In genomic region chr12:113820310-113820709, GRCh38 we compare ENCODE assay signal across 19 cellular contexts.
A peak's percentile ranks its signal among the peaks of the same experiment; 100 is the strongest.
DNase-seq lines count a peak whose midpoint lies in the region; ATAC-seq, FAIRE-seq and TF ChIP-seq lines count a peak whose summit lies in the region.
"Had no signal": no experiment of that assay in that cellular context is flagged by ENCODE, and none has a peak within 500 bp of the region (broad histone marks: within the 10 kb centered on the region; RNA-seq: fewer than 3 reads in every experiment).

No MANE protein-coding gene starts in this region.

- H3K27ac Mint-ChIP-seq in stimulated activated naive CD8-positive, alpha-beta T cell treated with anti-CD3 and anti-CD28 coated beads, Interleukin-15, amount 100 ng/mL, for 72 hours, result peak overlapping the region; percentile 43 to 82
- H3K27ac Mint-ChIP-seq in glutamatergic neuron (ENCODE audit: unreplicated experiment), result peak overlapping the region; percentile 31
- H3K27ac Mint-ChIP-seq in neural crest cell (ENCODE audit: unreplicated experiment), result peak overlapping the region; percentile 50
- peak overlapping the region; percentile 67 for H3K27ac Mint-ChIP-seq in stimulated activated effector memory CD8-positive, alpha-beta T cell treated with anti-CD3 and anti-CD28 coated beads, Interleukin-12 subunit alpha, Interleukin-12 subunit beta, amount 100 ng/mL, for 72 hours
- no peak overlapping the region for H3K27ac Mint-ChIP-seq in natural killer cell treated with Interleukin-12 subunit alpha and Interleukin-12 subunit beta and Interleukin-15 and Interleukin-18, amount 100 ng/mL, for 72 hours
- H3K27ac Mint-ChIP-seq: B cell; CD8-positive, alpha-beta T cell had no signal

- no peak for ATAC-seq in stimulated activated naive CD8-positive, alpha-beta T cell treated with anti-CD3 and anti-CD28 coated beads, Interleukin-15, amount 100 ng/mL, for 72 hours
- ATAC-seq in stimulated activated naive CD8-positive, alpha-beta T cell treated with anti-CD3 and anti-CD28 coated beads, Interleukin-15, Interleukin-2, amounts not matched to agents 100 U/mL and 50 U/mL, for 24 hours, result no peak
- no peak for ATAC-seq in stimulated activated effector memory CD8-positive, alpha-beta T cell treated with anti-CD3 and anti-CD28 coated beads, Interleukin-12 subunit alpha, Interleukin-12 subunit beta, amount 100 ng/mL, for 72 hours
- no peak for ATAC-seq in natural killer cell treated with Interleukin-12 subunit alpha and Interleukin-12 subunit beta and Interleukin-15 and Interleukin-18, amount 100 ng/mL, for 72 hours
- ATAC-seq: CD8-positive, alpha-beta T cell; GM12878; HepG2 had no signal

- H3K9me3 Mint-ChIP-seq in stimulated activated naive CD8-positive, alpha-beta T cell treated with anti-CD3 and anti-CD28 coated beads, Interleukin-15, amount 100 ng/mL, for 72 hours, result peaks cover 0 to 5% of the 10 kb centered on the region in 2 donors
- H3K9me3 Mint-ChIP-seq in glutamatergic neuron (ENCODE audit: unreplicated experiment), result peaks cover 6% of the 10 kb centered on the region
- no peaks in the 10 kb centered on the region for H3K9me3 Mint-ChIP-seq in neural crest cell
- no peaks in the 10 kb centered on the region for H3K9me3 Mint-ChIP-seq in stimulated activated effector memory CD8-positive, alpha-beta T cell treated with anti-CD3 and anti-CD28 coated beads, Interleukin-12 subunit alpha, Interleukin-12 subunit beta, amount 100 ng/mL, for 72 hours
- no peaks in the 10 kb centered on the region for H3K9me3 Mint-ChIP-seq in natural killer cell treated with Interleukin-12 subunit alpha and Interleukin-12 subunit beta and Interleukin-15 and Interleukin-18, amount 100 ng/mL, for 72 hours
- H3K9me3 Mint-ChIP-seq: CD8-positive, alpha-beta T cell; GM23338 had no signal

- no peak for DNase-seq in stimulated activated naive CD8-positive, alpha-beta T cell treated with anti-CD3 and anti-CD28 coated beads, Interleukin-15, amount 100 ng/mL, for 72 hours
- no peak for DNase-seq in stimulated activated naive CD8-positive, alpha-beta T cell treated with anti-CD3 and anti-CD28 coated beads, Interleukin-15, Interleukin-2, amounts not matched to agents 100 U/mL and 50 U/mL, for 24 hours
- no peak for DNase-seq in glutamatergic neuron
- no peak for DNase-seq in neural crest cell (ENCODE audit: low read depth, low spot score)
- no peak for DNase-seq in stimulated activated effector memory CD8-positive, alpha-beta T cell treated with anti-CD3 and anti-CD28 coated beads, Interleukin-12 subunit alpha, Interleukin-12 subunit beta, amount 100 ng/mL, for 72 hours (ENCODE audit: low spot score in 2 of 2)
- no peak for DNase-seq in natural killer cell treated with Interleukin-12 subunit alpha and Interleukin-12 subunit beta and Interleukin-15 and Interleukin-18, amount 100 ng/mL, for 72 hours (ENCODE audit: low spot score)
- no peak for DNase-seq in GM12891 (ENCODE audit: insufficient read length, low spot score)
- no peak for DNase-seq in pons (ENCODE audit: low spot score)
- DNase-seq: 8988T; CD8-positive, alpha-beta T cell; DMS 273 treated with DMSO at 0.1 percent for 48 hours; DMS53; DND-41; EL had no signal

- H3K4me1 Mint-ChIP-seq in stimulated activated naive CD8-positive, alpha-beta T cell treated with anti-CD3 and anti-CD28 coated beads, Interleukin-15, amount 100 ng/mL, for 72 hours, result no peaks in the 10 kb centered on the region
- H3K4me1 Mint-ChIP-seq in glutamatergic neuron (ENCODE audit: low read depth, unreplicated experiment) (peaks cover 42% of the 10 kb centered on the region), neural crest cell (peaks cover 20% of the 10 kb centered on the region)
- H3K4me1 Mint-ChIP-seq in stimulated activated effector memory CD8-positive, alpha-beta T cell treated with anti-CD3 and anti-CD28 coated beads, Interleukin-12 subunit alpha, Interleukin-12 subunit beta, amount 100 ng/mL, for 72 hours, result no peaks in the 10 kb centered on the region
- H3K4me1 Mint-ChIP-seq in natural killer cell treated with Interleukin-12 subunit alpha and Interleukin-12 subunit beta and Interleukin-15 and Interleukin-18, amount 100 ng/mL, for 72 hours (ENCODE audit: low read depth in 2 of 2), result no peaks in the 10 kb centered on the region
- H3K4me1 Mint-ChIP-seq: B cell had no signal

- H3K36me3 Mint-ChIP-seq in glutamatergic neuron (ENCODE audit: unreplicated experiment) (peaks cover 4% of the 10 kb centered on the region), neural crest cell (ENCODE audit: low read depth) (no peaks in the 10 kb centered on the region)
- H3K36me3 Mint-ChIP-seq in stimulated activated effector memory CD8-positive, alpha-beta T cell treated with anti-CD3 and anti-CD28 coated beads, Interleukin-12 subunit alpha, Interleukin-12 subunit beta, amount 100 ng/mL, for 72 hours, result peaks cover 49% of the 10 kb centered on the region
- H3K36me3 Mint-ChIP-seq in natural killer cell treated with Interleukin-12 subunit alpha and Interleukin-12 subunit beta and Interleukin-15 and Interleukin-18, amount 100 ng/mL, for 72 hours, result no peaks in the 10 kb centered on the region

- H3K27me3 Mint-ChIP-seq in stimulated activated naive CD8-positive, alpha-beta T cell treated with anti-CD3 and anti-CD28 coated beads, Interleukin-15, amount 100 ng/mL, for 72 hours, result no peaks in the 10 kb centered on the region
- peaks cover 7% of the 10 kb centered on the region for H3K27me3 Mint-ChIP-seq in glutamatergic neuron (ENCODE audit: unreplicated experiment)
- no peaks in the 10 kb centered on the region for H3K27me3 Mint-ChIP-seq in neural crest cell (ENCODE audit: low read depth)
- H3K27me3 Mint-ChIP-seq in natural killer cell treated with Interleukin-12 subunit alpha and Interleukin-12 subunit beta and Interleukin-15 and Interleukin-18, amount 100 ng/mL, for 72 hours, result no peaks in the 10 kb centered on the region
- H3K27me3 Mint-ChIP-seq: B cell, IgD-negative memory B cell had no signal

- TF ChIP-seq CTCF in glutamatergic neuron (IDR thresholded peaks at IDR 0.05; ENCODE audit: partially characterized antibody, unreplicated experiment) (no peak), neural crest cell (conservative IDR thresholded peaks at IDR 0.05) (no peak)

- FAIRE-seq in GM12891 (lab: Jason Lieb, UNC), result no peak
- FAIRE-seq: GM12878, HepG2 had no signal

- no peak overlapping the region for H3K4me3 Mint-ChIP-seq in stimulated activated naive CD8-positive, alpha-beta T cell treated with anti-CD3 and anti-CD28 coated beads, Interleukin-15, amount 100 ng/mL, for 72 hours
- no peak overlapping the region for H3K4me3 Mint-ChIP-seq in glutamatergic neuron (ENCODE audit: unreplicated experiment)
- H3K4me3 Mint-ChIP-seq in neural crest cell, result no peak overlapping the region
- no peak overlapping the region for H3K4me3 Mint-ChIP-seq in stimulated activated effector memory CD8-positive, alpha-beta T cell treated with anti-CD3 and anti-CD28 coated beads, Interleukin-12 subunit alpha, Interleukin-12 subunit beta, amount 100 ng/mL, for 72 hours
- H3K4me3 Mint-ChIP-seq in natural killer cell treated with Interleukin-12 subunit alpha and Interleukin-12 subunit beta and Interleukin-15 and Interleukin-18, amount 100 ng/mL, for 72 hours, result no peak overlapping the region
- H3K4me3 Mint-ChIP-seq: B cell; CD8-positive, alpha-beta T cell; GM23338 had no signal

- TF ChIP-seq POLR2A in GM12891 (IDR thresholded peaks at IDR 0.05; ENCODE audit: low read depth, low read length), result no peak

TF ChIP-seq in GM12891, 5 proteins besides CTCF, POLR2A, EP300 and RAD21:
- TF ChIP-seq POLR2AphosphoS5 (IDR thresholded peaks at IDR 0.05; ENCODE audit: low read depth, low read length), result no peak
- no peak for TF ChIP-seq POU2F2 (IDR thresholded peaks at IDR 0.05; ENCODE audit: low read depth, low read length)
- no peak for TF ChIP-seq SPI1 (IDR thresholded peaks at IDR 0.05; ENCODE audit: low read depth, low read length)
- TF ChIP-seq TAF1 (IDR thresholded peaks at IDR 0.05; ENCODE audit: low read depth, low read length), result no peak
- TF ChIP-seq PAX5 (IDR thresholded peaks at IDR 0.05; ENCODE audit: insufficient read depth, low read length, severe bottlenecking), result no peak
TF ChIP-seq in GM12891: peak in this region for 0.

Comparison
In these comparisons a context has a peak if more than half of its experiments do, and no peak if none do; other contexts are left out.
1. H3K27ac Mint-ChIP-seq: peak in stimulated activated naive CD8-positive, alpha-beta T cell treated with anti-CD3 and anti-CD28 coated beads, Interleukin-15, amount 100 ng/mL, for 72 hours (2 of 2), glutamatergic neuron (single experiment), neural crest cell (single experiment) and stimulated activated effector memory CD8-positive, alpha-beta T cell treated with anti-CD3 and anti-CD28 coated beads, Interleukin-12 subunit alpha, Interleukin-12 subunit beta, amount 100 ng/mL, for 72 hours (single experiment); none in natural killer cell treated with Interleukin-12 subunit alpha and Interleukin-12 subunit beta and Interleukin-15 and Interleukin-18, amount 100 ng/mL, for 72 hours (0 of 2).